Comparison of ENCODE assay signal across 8 cellular contexts in the genomic region with DNA sequence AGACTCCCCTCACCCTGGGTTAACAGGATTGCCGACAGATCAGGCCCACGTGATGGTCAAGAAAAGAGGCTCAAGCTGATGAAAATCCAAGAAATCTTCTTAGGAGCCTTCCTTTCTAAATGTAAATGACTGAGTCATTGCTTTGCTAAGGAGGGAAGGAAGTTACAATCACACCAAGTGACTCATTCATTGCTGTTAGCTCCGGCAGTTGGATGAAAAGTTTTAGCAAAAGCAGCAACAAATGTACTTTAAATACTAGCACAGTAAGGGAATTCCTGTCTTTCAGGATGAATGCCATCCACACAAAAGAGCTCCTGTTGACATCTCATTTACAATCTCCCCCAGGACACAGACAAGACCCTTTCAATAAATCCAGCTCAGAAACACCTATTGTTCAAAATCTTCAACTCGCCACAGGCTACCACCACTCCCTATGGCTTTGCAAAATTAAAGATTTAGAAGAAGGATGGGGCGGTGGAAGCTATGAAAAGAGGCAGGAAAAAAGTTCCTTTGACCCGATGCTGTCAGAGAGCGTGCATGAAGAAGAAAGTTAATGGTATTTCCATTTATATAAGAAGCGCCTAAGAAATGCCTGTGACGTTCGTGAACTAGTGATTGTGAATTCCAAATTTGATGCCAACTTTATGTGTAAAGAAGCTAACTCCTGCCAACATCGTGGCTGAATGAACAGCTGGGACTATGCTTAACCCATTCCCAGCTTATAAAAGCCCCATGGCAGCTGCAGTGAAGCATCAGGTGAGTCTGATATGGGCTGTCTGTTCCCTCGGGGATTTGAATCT.
A peak's percentile ranks its signal among the peaks of the same experiment; 100 is the strongest.
DNase-seq lines count a peak whose midpoint lies in the region; ATAC-seq lines count a peak whose summit lies in the region.

No MANE protein-coding gene starts in this region.

- WGBS in right cardiac atrium, result 5% methylated on average over 12 of the region's 12 CpGs

- no peaks in the 10 kb centered on the region for H3K36me3 ChIP-seq in rectal smooth muscle tissue (ENCODE audit: control insufficient read depth, insufficient read depth, low read length)

- peak overlapping the region; percentile 16 for H3K9ac ChIP-seq in rectal smooth muscle tissue (ENCODE audit: low read length)

- peak overlapping the region; percentile 74 for H3K4me3 ChIP-seq in right cardiac atrium (ENCODE audit: low read length)
- peak overlapping the region; percentile 77 for H3K4me3 ChIP-seq in rectal smooth muscle tissue (ENCODE audit: low read length)

- H3K27ac ChIP-seq in right cardiac atrium (ENCODE audit: low read length) (peak overlapping the region; percentile 99), rectal smooth muscle tissue (ENCODE audit: low read depth, low read length) (peak overlapping the region; percentile 88)

- peak; percentile 31 for ATAC-seq in GM21737 (IDR thresholded peaks at IDR 0.05; ENCODE audit: unreplicated experiment)
- peak; percentile 73 to 80 for ATAC-seq in right cardiac atrium
- ATAC-seq in HG02678 (IDR thresholded peaks at IDR 0.05; ENCODE audit: unreplicated experiment), result no peak

- H3K27me3 ChIP-seq in right cardiac atrium (ENCODE audit: control insufficient read depth, insufficient read depth) (no peaks in the 10 kb centered on the region), rectal smooth muscle tissue (ENCODE audit: control insufficient read depth, insufficient read depth, low read length) (no peaks in the 10 kb centered on the region)

- H3K9me3 ChIP-seq in right cardiac atrium (ENCODE audit: control insufficient read depth, low read length), result no peaks in the 10 kb centered on the region

- DNase-seq in AG08395 (ENCODE audit: low spot score) (peak; percentile 76), NCI-H69 (lab: John Stamatoyannopoulos, UW) (peak; percentile 86), amniotic stem cell (lab: John Stamatoyannopoulos, UW) (peak; percentile 96), right cardiac atrium (peak in 1 of 3 donors; percentile 38), activated gamma-delta T cell treated with Interleukin-2 at 50 U/mL for 16 hours (no peak)

- intact Hi-C loops in right cardiac atrium (cut with DNase I), result loop anchor here in 1 of 4 donors (5.0 kb wide), 1 partner anchor 151 kb away; a partner anchor contains a TSS

- H3K4me1 ChIP-seq in right cardiac atrium (ENCODE audit: control insufficient read depth, insufficient read depth, low read length), result peaks cover 6% of the 10 kb centered on the region
- peaks cover 27% of the 10 kb centered on the region for H3K4me1 ChIP-seq in rectal smooth muscle tissue (ENCODE audit: control insufficient read depth, insufficient read depth, low read length)
